In the genomic region with DNA sequence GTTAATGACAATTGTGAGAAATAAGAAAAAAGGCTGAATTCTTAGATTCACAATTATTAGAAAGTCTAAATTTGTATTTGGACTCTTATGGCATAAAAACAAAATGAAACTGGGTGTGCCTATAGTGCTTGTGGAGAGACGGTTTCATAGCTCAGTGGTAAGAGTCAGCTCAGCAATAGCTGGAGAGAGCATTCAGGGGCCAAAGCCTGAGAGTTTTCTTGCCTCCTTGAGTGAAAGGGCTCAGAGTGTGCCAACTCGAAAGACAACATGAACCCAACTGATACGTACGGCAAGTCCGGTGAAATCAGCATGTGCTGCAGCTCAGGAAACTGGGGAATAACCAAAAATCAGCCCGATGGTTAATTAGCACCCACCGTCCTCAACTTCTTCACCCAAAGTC, we compare ENCODE assay signal across 6 cellular contexts.
"Had no signal": no experiment of that assay in that cellular context is flagged by ENCODE, and none has a peak within 500 bp of the region (broad histone marks: within the 10 kb centered on the region; RNA-seq: fewer than 3 reads in every experiment).

No MANE protein-coding gene starts in this region.

- H3K27ac ChIP-seq: HL-60 had no signal

- H3K4me3 Mint-ChIP-seq: IgD-negative memory B cell had no signal

- ATAC-seq: HepG2, K562 had no signal

- H3K4me3 ChIP-seq: K562 had no signal

- DNase-seq: IMR-90, KBM-7 had no signal

- H3K4me1 Mint-ChIP-seq: IgD-negative memory B cell had no signal

- H3K9me3 Mint-ChIP-seq: IgD-negative memory B cell had no signal

- H3K27me3 Mint-ChIP-seq: IgD-negative memory B cell had no signal
